Comparison of ENCODE assay signal across 1 cellular context in genomic region chr5:10307206-10308148, GRCh38.
A peak's percentile ranks its signal among the peaks of the same experiment; 100 is the strongest.
TF ChIP-seq lines count a peak whose summit lies in the region.

CMBL (minus strand) TSS chr5:10307902; CDS start chr5:10290762, 17,140 bp downstream.

TF ChIP-seq in WTC11, 78 proteins besides CTCF, POLR2A, EP300 and RAD21 (continued from another document and continues in another):
- TF ChIP-seq, protein P1, sequence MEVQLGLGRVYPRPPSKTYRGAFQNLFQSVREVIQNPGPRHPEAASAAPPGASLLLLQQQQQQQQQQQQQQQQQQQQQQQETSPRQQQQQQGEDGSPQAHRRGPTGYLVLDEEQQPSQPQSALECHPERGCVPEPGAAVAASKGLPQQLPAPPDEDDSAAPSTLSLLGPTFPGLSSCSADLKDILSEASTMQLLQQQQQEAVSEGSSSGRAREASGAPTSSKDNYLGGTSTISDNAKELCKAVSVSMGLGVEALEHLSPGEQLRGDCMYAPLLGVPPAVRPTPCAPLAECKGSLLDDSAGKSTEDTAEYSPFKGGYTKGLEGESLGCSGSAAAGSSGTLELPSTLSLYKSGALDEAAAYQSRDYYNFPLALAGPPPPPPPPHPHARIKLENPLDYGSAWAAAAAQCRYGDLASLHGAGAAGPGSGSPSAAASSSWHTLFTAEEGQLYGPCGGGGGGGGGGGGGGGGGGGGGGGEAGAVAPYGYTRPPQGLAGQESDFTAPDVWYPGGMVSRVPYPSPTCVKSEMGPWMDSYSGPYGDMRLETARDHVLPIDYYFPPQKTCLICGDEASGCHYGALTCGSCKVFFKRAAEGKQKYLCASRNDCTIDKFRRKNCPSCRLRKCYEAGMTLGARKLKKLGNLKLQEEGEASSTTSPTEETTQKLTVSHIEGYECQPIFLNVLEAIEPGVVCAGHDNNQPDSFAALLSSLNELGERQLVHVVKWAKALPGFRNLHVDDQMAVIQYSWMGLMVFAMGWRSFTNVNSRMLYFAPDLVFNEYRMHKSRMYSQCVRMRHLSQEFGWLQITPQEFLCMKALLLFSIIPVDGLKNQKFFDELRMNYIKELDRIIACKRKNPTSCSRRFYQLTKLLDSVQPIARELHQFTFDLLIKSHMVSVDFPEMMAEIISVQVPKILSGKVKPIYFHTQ (CRISPR knock-in tag; IDR thresholded peaks at IDR 0.05): no peak
- TF ChIP-seq, protein P2, sequence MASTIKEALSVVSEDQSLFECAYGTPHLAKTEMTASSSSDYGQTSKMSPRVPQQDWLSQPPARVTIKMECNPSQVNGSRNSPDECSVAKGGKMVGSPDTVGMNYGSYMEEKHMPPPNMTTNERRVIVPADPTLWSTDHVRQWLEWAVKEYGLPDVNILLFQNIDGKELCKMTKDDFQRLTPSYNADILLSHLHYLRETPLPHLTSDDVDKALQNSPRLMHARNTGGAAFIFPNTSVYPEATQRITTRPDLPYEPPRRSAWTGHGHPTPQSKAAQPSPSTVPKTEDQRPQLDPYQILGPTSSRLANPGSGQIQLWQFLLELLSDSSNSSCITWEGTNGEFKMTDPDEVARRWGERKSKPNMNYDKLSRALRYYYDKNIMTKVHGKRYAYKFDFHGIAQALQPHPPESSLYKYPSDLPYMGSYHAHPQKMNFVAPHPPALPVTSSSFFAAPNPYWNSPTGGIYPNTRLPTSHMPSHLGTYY (CRISPR knock-in tag; IDR thresholded peaks at IDR 0.05): no peak
- no peak for TF ChIP-seq CREB1 (CRISPR knock-in tag; IDR thresholded peaks at IDR 0.05)
- TF ChIP-seq ZNF138 (CRISPR knock-in tag; conservative IDR thresholded peaks at IDR 0.05): no peak
- no peak for TF ChIP-seq NR2C2 (CRISPR knock-in tag; IDR thresholded peaks at IDR 0.05)
- no peak; the same call in 1 of the 2 replicates for TF ChIP-seq TEAD1 (CRISPR knock-in tag; IDR thresholded peaks at IDR 0.05)
- TF ChIP-seq, protein P3, sequence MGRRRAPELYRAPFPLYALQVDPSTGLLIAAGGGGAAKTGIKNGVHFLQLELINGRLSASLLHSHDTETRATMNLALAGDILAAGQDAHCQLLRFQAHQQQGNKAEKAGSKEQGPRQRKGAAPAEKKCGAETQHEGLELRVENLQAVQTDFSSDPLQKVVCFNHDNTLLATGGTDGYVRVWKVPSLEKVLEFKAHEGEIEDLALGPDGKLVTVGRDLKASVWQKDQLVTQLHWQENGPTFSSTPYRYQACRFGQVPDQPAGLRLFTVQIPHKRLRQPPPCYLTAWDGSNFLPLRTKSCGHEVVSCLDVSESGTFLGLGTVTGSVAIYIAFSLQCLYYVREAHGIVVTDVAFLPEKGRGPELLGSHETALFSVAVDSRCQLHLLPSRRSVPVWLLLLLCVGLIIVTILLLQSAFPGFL (CRISPR knock-in tag; IDR thresholded peaks at IDR 0.05; ENCODE audit: borderline replicate concordance): no peak
- no peak for TF ChIP-seq SMAD4 (CRISPR knock-in tag; IDR thresholded peaks at IDR 0.05)
- no peak for TF ChIP-seq USF2 (CRISPR knock-in tag; IDR thresholded peaks at IDR 0.05)
- TF ChIP-seq ESRRA (CRISPR knock-in tag; IDR thresholded peaks at IDR 0.05; ENCODE audit: borderline replicate concordance): no peak
- no peak for TF ChIP-seq CREM (CRISPR knock-in tag; IDR thresholded peaks at IDR 0.05)
- TF ChIP-seq ZNF416 (CRISPR knock-in tag; IDR thresholded peaks at IDR 0.05): no peak
- TF ChIP-seq KAT7 (CRISPR knock-in tag; IDR thresholded peaks at IDR 0.05; ENCODE audit: borderline replicate concordance): 0 out of 2 replicates have a peak, but pooled peaks have one; percentile 6
- 0 out of 2 replicates have a peak, but pooled peaks have one; percentile 53 for TF ChIP-seq SP1 (CRISPR knock-in tag; conservative IDR thresholded peaks at IDR 0.05)
- TF ChIP-seq, protein P4, sequence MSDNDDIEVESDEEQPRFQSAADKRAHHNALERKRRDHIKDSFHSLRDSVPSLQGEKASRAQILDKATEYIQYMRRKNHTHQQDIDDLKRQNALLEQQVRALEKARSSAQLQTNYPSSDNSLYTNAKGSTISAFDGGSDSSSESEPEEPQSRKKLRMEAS (CRISPR knock-in tag; IDR thresholded peaks at IDR 0.05): peak; percentile 50; the same call in 1 of the 2 replicates
- TF ChIP-seq, protein P5, sequence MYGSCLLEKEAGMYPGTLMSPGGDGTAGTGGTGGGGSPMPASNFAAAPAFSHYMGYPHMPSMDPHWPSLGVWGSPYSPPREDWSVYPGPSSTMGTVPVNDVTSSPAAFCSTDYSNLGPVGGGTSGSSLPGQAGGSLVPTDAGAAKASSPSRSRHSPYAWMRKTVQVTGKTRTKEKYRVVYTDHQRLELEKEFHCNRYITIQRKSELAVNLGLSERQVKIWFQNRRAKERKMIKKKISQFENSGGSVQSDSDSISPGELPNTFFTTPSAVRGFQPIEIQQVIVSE (CRISPR knock-in tag; IDR thresholded peaks at IDR 0.05; ENCODE audit: borderline replicate concordance): no peak
- TF ChIP-seq ZNF263 (CRISPR knock-in tag; IDR thresholded peaks at IDR 0.05; ENCODE audit: low read depth): no peak
- TF ChIP-seq IRF2 (CRISPR knock-in tag; IDR thresholded peaks at IDR 0.05; ENCODE audit: borderline replicate concordance, low read depth): no peak
- TF ChIP-seq NFE2L1 (CRISPR knock-in tag; IDR thresholded peaks at IDR 0.05): 0 out of 2 replicates have a peak, but pooled peaks have one; percentile 34
- TF ChIP-seq JAZF1 (CRISPR knock-in tag; IDR thresholded peaks at IDR 0.05): no peak
- TF ChIP-seq, protein P6, sequence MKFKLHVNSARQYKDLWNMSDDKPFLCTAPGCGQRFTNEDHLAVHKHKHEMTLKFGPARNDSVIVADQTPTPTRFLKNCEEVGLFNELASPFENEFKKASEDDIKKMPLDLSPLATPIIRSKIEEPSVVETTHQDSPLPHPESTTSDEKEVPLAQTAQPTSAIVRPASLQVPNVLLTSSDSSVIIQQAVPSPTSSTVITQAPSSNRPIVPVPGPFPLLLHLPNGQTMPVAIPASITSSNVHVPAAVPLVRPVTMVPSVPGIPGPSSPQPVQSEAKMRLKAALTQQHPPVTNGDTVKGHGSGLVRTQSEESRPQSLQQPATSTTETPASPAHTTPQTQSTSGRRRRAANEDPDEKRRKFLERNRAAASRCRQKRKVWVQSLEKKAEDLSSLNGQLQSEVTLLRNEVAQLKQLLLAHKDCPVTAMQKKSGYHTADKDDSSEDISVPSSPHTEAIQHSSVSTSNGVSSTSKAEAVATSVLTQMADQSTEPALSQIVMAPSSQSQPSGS (CRISPR knock-in tag; IDR thresholded peaks at IDR 0.05; ENCODE audit: borderline replicate concordance, low read depth): no peak
- no peak for TF ChIP-seq ELF4 (CRISPR knock-in tag; IDR thresholded peaks at IDR 0.05; ENCODE audit: low read depth)
- TF ChIP-seq PRDM15 (CRISPR knock-in tag; IDR thresholded peaks at IDR 0.05): no peak
- no peak for TF ChIP-seq IRF1 (CRISPR knock-in tag; IDR thresholded peaks at IDR 0.05)
- peak; percentile 72; the same call in 1 of the 2 replicates for TF ChIP-seq FOXP1 (CRISPR knock-in tag; IDR thresholded peaks at IDR 0.05; ENCODE audit: borderline replicate concordance)
- TF ChIP-seq ZSCAN18 (CRISPR knock-in tag; IDR thresholded peaks at IDR 0.05): no peak
- TF ChIP-seq, protein P7, sequence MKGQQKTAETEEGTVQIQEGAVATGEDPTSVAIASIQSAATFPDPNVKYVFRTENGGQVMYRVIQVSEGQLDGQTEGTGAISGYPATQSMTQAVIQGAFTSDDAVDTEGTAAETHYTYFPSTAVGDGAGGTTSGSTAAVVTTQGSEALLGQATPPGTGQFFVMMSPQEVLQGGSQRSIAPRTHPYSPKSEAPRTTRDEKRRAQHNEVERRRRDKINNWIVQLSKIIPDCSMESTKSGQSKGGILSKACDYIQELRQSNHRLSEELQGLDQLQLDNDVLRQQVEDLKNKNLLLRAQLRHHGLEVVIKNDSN (CRISPR knock-in tag; IDR thresholded peaks at IDR 0.05): no peak
- no peak for TF ChIP-seq ZNF219 (CRISPR knock-in tag; IDR thresholded peaks at IDR 0.05; ENCODE audit: borderline replicate concordance)
- no peak for TF ChIP-seq NR3C1 (CRISPR knock-in tag; conservative IDR thresholded peaks at IDR 0.05; ENCODE audit: low read depth)
- TF ChIP-seq E2F5 (CRISPR knock-in tag; IDR thresholded peaks at IDR 0.05): no peak
- TF ChIP-seq E2F1 (CRISPR knock-in tag; IDR thresholded peaks at IDR 0.05): no peak
- TF ChIP-seq TP53 (CRISPR knock-in tag; IDR thresholded peaks at IDR 0.05): no peak
- TF ChIP-seq ZBTB43 (CRISPR knock-in tag; IDR thresholded peaks at IDR 0.05): no peak
- TF ChIP-seq MYBL2 (CRISPR knock-in tag; IDR thresholded peaks at IDR 0.05): 0 out of 2 replicates have a peak, but pooled peaks have one; percentile 36
- TF ChIP-seq EMX1 (CRISPR knock-in tag; IDR thresholded peaks at IDR 0.05): no peak
- no peak for TF ChIP-seq GABPB1 (CRISPR knock-in tag; IDR thresholded peaks at IDR 0.05)
